ENCODE assay signal across 23 cellular contexts in genomic region chr1:15198684-15199083, GRCh38. TPM values are rescaled to one million over a fixed set of nuclear protein-coding genes. Genes with fewer than 3 reads are reported as not detected.
DNase-seq lines count a peak whose midpoint lies in the region; FAIRE-seq and TF ChIP-seq lines count a peak whose summit lies in the region.
"Had no signal": no experiment of that assay in that cellular context is flagged by ENCODE, and none has a peak within 500 bp of the region (broad histone marks: within the 10 kb centered on the region; RNA-seq: fewer than 3 reads in every experiment).

No MANE protein-coding gene starts in this region.

- FAIRE-seq in H1 (lab: Jason Lieb, UNC) = no peak

- no peak overlapping the region for H3K27ac Mint-ChIP-seq in activated naive CD8-positive, alpha-beta T cell treated with anti-CD3 and anti-CD28 coated beads for 36 hours
- H3K27ac Mint-ChIP-seq: CD8-positive, alpha-beta T cell had no signal

- H3K27me3 ChIP-seq in H1 (replicated peaks in 1 of 4; ENCODE audit: control insufficient read depth in 3 of 4, extremely low read depth in 1 of 4, insufficient read depth in 3 of 4, low read length in 3 of 4) = no peaks in the 10 kb centered on the region

- H3K27me3 Mint-ChIP-seq in activated naive CD8-positive, alpha-beta T cell treated with anti-CD3 and anti-CD28 coated beads for 36 hours = peaks cover 4% of the 10 kb centered on the region

- no peaks in the 10 kb centered on the region; the same call in 1 of the 2 replicates for H3K79me1 ChIP-seq in H1 (ENCODE audit: low read depth, low read length)

- H3K4me3 ChIP-seq in H1 (ENCODE audit: extremely low read depth in 1 of 4, insufficient read depth in 2 of 4, low read depth in 3 of 4, low read length in 4 of 4) = no peak overlapping the region
- H3K4me3 ChIP-seq: HAP-1 had no signal

- H3K36me3 ChIP-seq in H1 (ENCODE audit: control insufficient read depth in 2 of 4, insufficient read depth in 4 of 4, low read length in 3 of 4) = no peaks in the 10 kb centered on the region
- H3K36me3 ChIP-seq: HAP-1 had no signal

- TF ChIP-seq EP300 in H1 (IDR thresholded peaks at IDR 0.05; ENCODE audit: borderline replicate concordance in 1 of 2, low read depth in 2 of 2, low read length in 2 of 2) = no peak

- POLR2A ChIA-PET in H1 (lab: Charles Lee; ENCODE audit: partially characterized antibody) = interaction anchor here (1.3 to 2.3 kb wide), 2 partner anchors 11 to 14 kb away, joined by 5 to 8 read pairs; no protein-coding TSS in a partner anchor

- 85% methylated on average over 8 of the region's 8 CpGs; no CpG with 5 or more reads in 1 of the 2 experiments for WGBS in H1 (ENCODE audit: extremely low coverage in 1 of 2, insufficient coverage in 1 of 2, insufficient read length in 1 of 2, insufficient replicate concordance in 2 of 2, low coverage in 1 of 2, low lambda C conversion rate in 2 of 2, missing lambda C conversion rate in 1 of 2), 2 experiments

- H4K91ac ChIP-seq in H1 (replicated peaks; ENCODE audit: insufficient read length, low read length) = no peak overlapping the region

- H3K9me3 Mint-ChIP-seq in activated naive CD8-positive, alpha-beta T cell treated with anti-CD3 and anti-CD28 coated beads for 36 hours = no peaks in the 10 kb centered on the region
- H3K9me3 Mint-ChIP-seq: CD8-positive, alpha-beta T cell had no signal

- H3K23me2 ChIP-seq in H1 (ENCODE audit: low read depth, low read length) = no peaks in the 10 kb centered on the region; the same call in 1 of the 2 replicates

- H3K9ac ChIP-seq in H1 (replicated peaks in 1 of 4; ENCODE audit: extremely low read depth in 1 of 4, low read depth in 3 of 4, low read length in 3 of 4) = no peak overlapping the region

- no peak overlapping the region for H4K5ac ChIP-seq in H1 (ENCODE audit: insufficient read length, low read depth, low read length)

- no peak overlapping the region for H3K23ac ChIP-seq in H1 (ENCODE audit: insufficient read length)

- TF ChIP-seq CTCF in H1 (IDR thresholded peaks at IDR 0.05; ENCODE audit: control extremely low read depth in 1 of 3, insufficient read depth in 1 of 3, low read depth in 1 of 3, low read length in 3 of 3) = no peak

- no peak overlapping the region for H2BK20ac ChIP-seq in H1 (ENCODE audit: low read length)

- H4K8ac ChIP-seq in H1 (ENCODE audit: extremely low read depth, insufficient read depth, low read length) = no peak overlapping the region

- peaks cover 0 to 8% of the 10 kb centered on the region in 2 experiments; a peak in 1 of 4 replicates for H3K79me2 ChIP-seq in H1 (ENCODE audit: control insufficient read depth in 1 of 2, insufficient read depth in 2 of 2, low read length in 2 of 2)

- H2BK12ac ChIP-seq in H1 (ENCODE audit: low read depth, low read length) = no peak overlapping the region

- no peak overlapping the region; the same call in 1 of the 2 replicates for H2BK5ac ChIP-seq in H1 (ENCODE audit: low read depth, low read length)

- H2BK15ac ChIP-seq in H1 (ENCODE audit: low read length) = no peak overlapping the region

- peaks cover 0 to 3% of the 10 kb centered on the region in 2 experiments for H4K20me1 ChIP-seq in H1 (replicated peaks in 1 of 2; ENCODE audit: control insufficient read depth in 1 of 2, insufficient read depth in 2 of 2, low read length in 2 of 2)

- H3K4me2 ChIP-seq in H1 (ENCODE audit: insufficient read depth in 1 of 2, low read depth in 2 of 2, low read length in 2 of 2) = no peak overlapping the region

- H3K27ac ChIP-seq in H1 (ENCODE audit: low read depth, low read length) = no peak overlapping the region
- H3K27ac ChIP-seq: 22Rv1, RWPE1 had no signal

- H3K14ac ChIP-seq in H1 (ENCODE audit: insufficient read length) = no peak overlapping the region

- H2AK5ac ChIP-seq in H1 (ENCODE audit: low read depth, low read length) = no peak overlapping the region

- no peaks in the 10 kb centered on the region for H3K9me3 ChIP-seq in H1 (ENCODE audit: insufficient read depth in 2 of 2, low read depth in 1 of 2, low read length in 1 of 2)
- H3K9me3 ChIP-seq: HAP-1 had no signal

- H3K4me1 ChIP-seq in H1 (replicated peaks in 1 of 4; ENCODE audit: control insufficient read depth in 3 of 4, insufficient read depth in 4 of 4, low read length in 3 of 4) = peaks cover 6 to 29% (median 15%) of the 10 kb centered on the region in 4 experiments; a peak in 6 of 7 replicates
- H3K4me1 ChIP-seq: HAP-1 had no signal

- H3K4ac ChIP-seq in H1 (replicated peaks; ENCODE audit: insufficient read length, low read depth, low read length) = no peak overlapping the region

- CTCF ChIA-PET in H1 (lab: Charles Lee; ENCODE audit: partially characterized antibody) = interaction anchor here (0.6 to 1.6 kb wide), 8 partner anchors 8 to 1165 kb away, joined by 3 to 6 read pairs (median 4); no protein-coding TSS in a partner anchor

- H2BK120ac ChIP-seq in H1 (replicated peaks; ENCODE audit: low read depth, low read length) = no peak overlapping the region

- H3K56ac ChIP-seq in H1 (replicated peaks; ENCODE audit: insufficient read length, low read depth, low read length) = no peak overlapping the region

- H3K36me3 Mint-ChIP-seq in activated naive CD8-positive, alpha-beta T cell treated with anti-CD3 and anti-CD28 coated beads for 36 hours = no peaks in the 10 kb centered on the region
- H3K36me3 Mint-ChIP-seq: CD8-positive, alpha-beta T cell had no signal

- no peak overlapping the region for H3K4me3 Mint-ChIP-seq in activated naive CD8-positive, alpha-beta T cell treated with anti-CD3 and anti-CD28 coated beads for 36 hours
- H3K4me3 Mint-ChIP-seq: CD8-positive, alpha-beta T cell had no signal

- peak; percentile 6 for DNase-seq in activated effector memory CD4-positive, alpha-beta T cell treated with anti-CD3 and anti-CD28 coated beads, Interleukin-2, amount 50 U/mL, for 16 hours
- no peak for DNase-seq in activated effector memory CD4-positive, alpha-beta T cell treated with Interleukin-2 at 50 U/mL for 16 hours
- DNase-seq in H1 (ENCODE audit: low read depth in 1 of 2, low spot score in 2 of 2) (no peak), posterior vena cava (ENCODE audit: low spot score) (peak; percentile 52), hepatic stellate cell (ENCODE audit: low spot score) (no peak), NCI-H2227 treated with DMSO at 0.1 percent for 48 hours (lab: John Stamatoyannopoulos, UW) (no peak), medulla oblongata (ENCODE audit: extremely low spot score) (no peak)
- DNase-seq in activated naive CD8-positive, alpha-beta T cell treated with anti-CD3 and anti-CD28 coated beads for 36 hours = no peak
- DNase-seq: AML-193; CD8-positive, alpha-beta T cell; EL; GF-D8; KG1; NCI-H1092 treated with DMSO at 0.1 percent for 48 hours; NCI-H1436 treated with DMSO at 0.1 percent for 48 hours; NCI-H1930; NCI-H226; NCI-H510A treated with DMSO at 0.1 percent for 48 hours; NCI-H748 treated with DMSO at 0.1 percent for 48 hours; SHP77 treated with DMSO at 0.1 percent for 48 hours had no signal

- H2AFZ ChIP-seq in H1 (ENCODE audit: low read length) = no peak overlapping the region

- no peak for TF ChIP-seq RAD21 in H1 (IDR thresholded peaks at IDR 0.05 in 1 of 2, conservative IDR thresholded peaks at IDR 0.05 in 1 of 2; ENCODE audit: low read depth in 2 of 2, low read length in 2 of 2)

- intact Hi-C loops in posterior vena cava (cut with DNase I) = no loop called here

- no peak for TF ChIP-seq POLR2A in H1 (IDR thresholded peaks at IDR 0.05; ENCODE audit: control extremely low read depth in 1 of 2, low read depth in 2 of 2, low read length in 2 of 2)

- 0 out of 2 replicates have a peak overlapping the region, but pooled peaks have one; percentile 16 for H3K18ac ChIP-seq in H1 (ENCODE audit: extremely low read depth, low read length)

- H3K4me1 Mint-ChIP-seq in activated naive CD8-positive, alpha-beta T cell treated with anti-CD3 and anti-CD28 coated beads for 36 hours = no peaks in the 10 kb centered on the region

TF ChIP-seq in H1, 55 proteins besides CTCF, POLR2A, EP300 and RAD21 (continues in another document):
- TF ChIP-seq RFX5 (IDR thresholded peaks at IDR 0.05; ENCODE audit: borderline replicate concordance, low read depth, low read length) (no peak), SIN3A (conservative IDR thresholded peaks at IDR 0.05 in 1 of 2, IDR thresholded peaks at IDR 0.05 in 1 of 2; ENCODE audit: low read depth in 1 of 2, low read length in 2 of 2) (no peak), GABPA (IDR thresholded peaks at IDR 0.05; ENCODE audit: borderline replicate concordance, insufficient read depth, low read length) (no peak), HDAC2 (IDR thresholded peaks at IDR 0.05; ENCODE audit: borderline replicate concordance in 1 of 2, low read depth in 2 of 2, low read length in 2 of 2) (no peak), CTBP2 (IDR thresholded peaks at IDR 0.05; ENCODE audit: borderline replicate concordance, insufficient read depth, insufficient read length, low read length) (no peak), RNF2 (IDR thresholded peaks at IDR 0.05; ENCODE audit: borderline replicate concordance, low read depth, low read length, missing control alignments, poor library complexity, severe bottlenecking) (no peak), SP1 (IDR thresholded peaks at IDR 0.05; ENCODE audit: low read depth, low read length) (no peak)

RNA-seq across cellular contexts. Expression of gene TMEM51, which starts 45.1 kb away (rescaled TPM):
- 9.1 and 9.9 TPM in 2 replicates for total RNA-seq in H1 (2021; fragmentation: NEBNext Ultra II Directional; extraction: Animal tissue kit (Norgen Biotek cat#: 25700))
- 10.7 and 12.6 TPM in 2 replicates for polyA plus RNA-seq in H1 (2011; rRNA removed)
- polyA plus RNA-seq in H1 (2011; cell fraction: cytosol; rRNA removed) = 11.5 TPM
- 7.3 TPM for polyA plus RNA-seq in H1 (2011; cell fraction: nucleus; rRNA removed)
- 7.8 to 12.5 TPM (median 10.2 TPM) in 4 replicates for polyA plus RNA-seq in H1 (2012, experiment 1 of 2)
- polyA plus RNA-seq in H1 (2012, experiment 2 of 2) = 11.6 TPM
- 10.4 TPM for polyA plus RNA-seq in H1 (2013, experiment 1 of 2)
- 13.1 TPM for polyA plus RNA-seq in H1 (2013, experiment 2 of 2)
- polyA minus RNA-seq in H1 (2011; rRNA and poly(A)+ RNA removed) = 3.4 and 3.9 TPM in 2 replicates
- polyA minus RNA-seq in H1 (2011; cell fraction: cytosol; rRNA and poly(A)+ RNA removed) = 8.4 TPM
- 4.8 TPM for polyA minus RNA-seq in H1 (2011; cell fraction: nucleus; rRNA and poly(A)+ RNA removed)
- total RNA-seq in posterior vena cava = 1 to 10 TPM; 4.3 to 6.4 TPM
- total RNA-seq in activated naive CD8-positive, alpha-beta T cell treated with anti-CD3 and anti-CD28 coated beads for 36 hours = not detected
- total RNA-seq: CD8-positive, alpha-beta T cell had no signal

RNA-seq across cellular contexts. Expression of gene FHAD1, which starts 48.3 kb away (rescaled TPM):
- 0.69 and 1.5 TPM in 2 replicates for total RNA-seq in H1 (2021; fragmentation: NEBNext Ultra II Directional; extraction: Animal tissue kit (Norgen Biotek cat#: 25700))
- polyA plus RNA-seq in H1 (2011; rRNA removed) = 0.39 TPM in 2 replicates
- polyA plus RNA-seq in H1 (2011; cell fraction: cytosol; rRNA removed) = 0.44 TPM
- polyA plus RNA-seq in H1 (2011; cell fraction: nucleus; rRNA removed) = 0.80 TPM
- polyA plus RNA-seq in H1 (2012, experiment 1 of 2) = 1.4 to 2.1 TPM (median 1.6 TPM) in 4 replicates
- 0.22 TPM for polyA plus RNA-seq in H1 (2012, experiment 2 of 2)
- 0.49 TPM for polyA plus RNA-seq in H1 (2013, experiment 1 of 2)
- 0.64 TPM for polyA plus RNA-seq in H1 (2013, experiment 2 of 2)
- 0.95 and 0.98 TPM in 2 replicates for polyA minus RNA-seq in H1 (2011; rRNA and poly(A)+ RNA removed)
- polyA minus RNA-seq in H1 (2011; cell fraction: cytosol; rRNA and poly(A)+ RNA removed) = 4.1 TPM
- polyA minus RNA-seq in H1 (2011; cell fraction: nucleus; rRNA and poly(A)+ RNA removed) = 0.40 TPM
- total RNA-seq in posterior vena cava = under 1 TPM in 1 of 2 donors, not detected in 1; 0.43 TPM
- total RNA-seq in activated naive CD8-positive, alpha-beta T cell treated with anti-CD3 and anti-CD28 coated beads for 36 hours = under 1 TPM; 0.49 to 0.70 TPM
- total RNA-seq: CD8-positive, alpha-beta T cell had no signal

Comparison
In these comparisons a context has a peak if more than half of its experiments do, and no peak if none do; other contexts are left out.
1. DNase-seq: peak in activated effector memory CD4-positive, alpha-beta T cell treated with anti-CD3 and anti-CD28 coated beads, Interleukin-2, amount 50 U/mL, for 16 hours (single experiment) and posterior vena cava (single experiment); none in activated effector memory CD4-positive, alpha-beta T cell treated with Interleukin-2 at 50 U/mL for 16 hours (single experiment), H1 (0 of 2), hepatic stellate cell (single experiment), NCI-H2227 treated with DMSO at 0.1 percent for 48 hours (single experiment), activated naive CD8-positive, alpha-beta T cell treated with anti-CD3 and anti-CD28 coated beads for 36 hours (single experiment) and medulla oblongata (single experiment).